Comparison of ENCODE assay signal across 1 cellular context in the genomic region with DNA sequence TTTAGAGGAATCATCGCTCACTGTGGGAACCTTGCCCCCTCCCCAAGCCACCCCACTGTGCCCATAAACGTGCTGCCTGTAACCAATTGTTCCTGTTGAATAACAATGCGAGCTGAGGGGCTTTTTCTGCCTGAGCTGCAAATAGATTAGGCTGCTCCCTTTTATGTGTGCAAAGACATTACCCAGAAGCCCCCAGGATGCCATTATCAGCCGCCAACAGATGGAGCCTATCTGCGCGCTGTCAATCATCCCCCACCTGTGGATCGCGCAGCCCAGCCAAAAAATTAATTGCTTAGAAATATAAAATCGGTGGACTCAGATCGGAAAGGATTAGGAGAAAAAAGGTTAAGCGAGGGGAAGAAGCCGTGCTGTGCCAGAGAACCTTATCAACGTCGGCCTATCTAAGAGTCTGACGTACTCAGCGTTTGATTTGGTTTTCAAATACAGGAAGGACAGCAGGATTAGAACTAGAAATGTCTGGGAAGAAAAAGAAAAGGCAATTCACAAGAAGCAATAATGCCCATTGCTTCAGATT.
TF ChIP-seq lines count a peak whose summit lies in the region.

No MANE protein-coding gene starts in this region.

TF ChIP-seq in K562, 482 proteins besides CTCF, POLR2A, EP300 and RAD21 (continued from another document and continues in another):
- TF ChIP-seq, protein P1, sequence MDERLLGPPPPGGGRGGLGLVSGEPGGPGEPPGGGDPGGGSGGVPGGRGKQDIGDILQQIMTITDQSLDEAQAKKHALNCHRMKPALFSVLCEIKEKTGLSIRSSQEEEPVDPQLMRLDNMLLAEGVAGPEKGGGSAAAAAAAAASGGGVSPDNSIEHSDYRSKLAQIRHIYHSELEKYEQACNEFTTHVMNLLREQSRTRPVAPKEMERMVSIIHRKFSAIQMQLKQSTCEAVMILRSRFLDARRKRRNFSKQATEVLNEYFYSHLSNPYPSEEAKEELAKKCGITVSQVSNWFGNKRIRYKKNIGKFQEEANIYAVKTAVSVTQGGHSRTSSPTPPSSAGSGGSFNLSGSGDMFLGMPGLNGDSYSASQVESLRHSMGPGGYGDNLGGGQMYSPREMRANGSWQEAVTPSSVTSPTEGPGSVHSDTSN (CRISPR knock-in tag; IDR thresholded peaks at IDR 0.05; ENCODE audit: low read depth): peak; percentile 75
- TF ChIP-seq, protein P1 (tag; conservative IDR thresholded peaks at IDR 0.05; ENCODE audit: low read depth): peak; percentile 96
- TF ChIP-seq BRF1 (IDR thresholded peaks at IDR 0.05; ENCODE audit: borderline replicate concordance, extremely low read depth, insufficient read length): no peak
- TF ChIP-seq SAP30 (IDR thresholded peaks at IDR 0.05; ENCODE audit: borderline replicate concordance, insufficient read depth, low read depth, low read length, poor library complexity, severe bottlenecking): no peak
- TF ChIP-seq THRAP3 (IDR thresholded peaks at IDR 0.05; ENCODE audit: borderline replicate concordance): no peak
- TF ChIP-seq, protein P2, sequence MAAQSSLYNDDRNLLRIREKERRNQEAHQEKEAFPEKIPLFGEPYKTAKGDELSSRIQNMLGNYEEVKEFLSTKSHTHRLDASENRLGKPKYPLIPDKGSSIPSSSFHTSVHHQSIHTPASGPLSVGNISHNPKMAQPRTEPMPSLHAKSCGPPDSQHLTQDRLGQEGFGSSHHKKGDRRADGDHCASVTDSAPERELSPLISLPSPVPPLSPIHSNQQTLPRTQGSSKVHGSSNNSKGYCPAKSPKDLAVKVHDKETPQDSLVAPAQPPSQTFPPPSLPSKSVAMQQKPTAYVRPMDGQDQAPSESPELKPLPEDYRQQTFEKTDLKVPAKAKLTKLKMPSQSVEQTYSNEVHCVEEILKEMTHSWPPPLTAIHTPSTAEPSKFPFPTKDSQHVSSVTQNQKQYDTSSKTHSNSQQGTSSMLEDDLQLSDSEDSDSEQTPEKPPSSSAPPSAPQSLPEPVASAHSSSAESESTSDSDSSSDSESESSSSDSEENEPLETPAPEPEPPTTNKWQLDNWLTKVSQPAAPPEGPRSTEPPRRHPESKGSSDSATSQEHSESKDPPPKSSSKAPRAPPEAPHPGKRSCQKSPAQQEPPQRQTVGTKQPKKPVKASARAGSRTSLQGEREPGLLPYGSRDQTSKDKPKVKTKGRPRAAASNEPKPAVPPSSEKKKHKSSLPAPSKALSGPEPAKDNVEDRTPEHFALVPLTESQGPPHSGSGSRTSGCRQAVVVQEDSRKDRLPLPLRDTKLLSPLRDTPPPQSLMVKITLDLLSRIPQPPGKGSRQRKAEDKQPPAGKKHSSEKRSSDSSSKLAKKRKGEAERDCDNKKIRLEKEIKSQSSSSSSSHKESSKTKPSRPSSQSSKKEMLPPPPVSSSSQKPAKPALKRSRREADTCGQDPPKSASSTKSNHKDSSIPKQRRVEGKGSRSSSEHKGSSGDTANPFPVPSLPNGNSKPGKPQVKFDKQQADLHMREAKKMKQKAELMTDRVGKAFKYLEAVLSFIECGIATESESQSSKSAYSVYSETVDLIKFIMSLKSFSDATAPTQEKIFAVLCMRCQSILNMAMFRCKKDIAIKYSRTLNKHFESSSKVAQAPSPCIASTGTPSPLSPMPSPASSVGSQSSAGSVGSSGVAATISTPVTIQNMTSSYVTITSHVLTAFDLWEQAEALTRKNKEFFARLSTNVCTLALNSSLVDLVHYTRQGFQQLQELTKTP (IDR thresholded peaks at IDR 0.05; ENCODE audit: low read depth in 1 of 2, partially characterized antibody in 2 of 2): peak in 1 of 2 experiments; percentile 40
- peak; percentile 68; the same call in 1 of the 2 replicates for TF ChIP-seq BCOR (IDR thresholded peaks at IDR 0.05)
- TF ChIP-seq CEBPG (CRISPR knock-in tag; IDR thresholded peaks at IDR 0.05): no peak
- peak in 1 of 2 experiments; percentile 33; a peak in 1 of 4 replicates for TF ChIP-seq CEBPG (tag; conservative IDR thresholded peaks at IDR 0.05 in 1 of 2, IDR thresholded peaks at IDR 0.05 in 1 of 2)
- TF ChIP-seq ZNF12 (CRISPR knock-in tag; IDR thresholded peaks at IDR 0.05): no peak
- TF ChIP-seq CREBBP (IDR thresholded peaks at IDR 0.05; ENCODE audit: low read depth, low read length): no peak
- no peak for TF ChIP-seq ZNF445 (CRISPR knock-in tag; IDR thresholded peaks at IDR 0.05; ENCODE audit: low read depth)
- no peak for TF ChIP-seq SMARCA5 (IDR thresholded peaks at IDR 0.05)
- no peak for TF ChIP-seq FUS (optimal IDR thresholded peaks at IDR 0.05; ENCODE audit: low read depth, low read length)
- TF ChIP-seq, protein P3, sequence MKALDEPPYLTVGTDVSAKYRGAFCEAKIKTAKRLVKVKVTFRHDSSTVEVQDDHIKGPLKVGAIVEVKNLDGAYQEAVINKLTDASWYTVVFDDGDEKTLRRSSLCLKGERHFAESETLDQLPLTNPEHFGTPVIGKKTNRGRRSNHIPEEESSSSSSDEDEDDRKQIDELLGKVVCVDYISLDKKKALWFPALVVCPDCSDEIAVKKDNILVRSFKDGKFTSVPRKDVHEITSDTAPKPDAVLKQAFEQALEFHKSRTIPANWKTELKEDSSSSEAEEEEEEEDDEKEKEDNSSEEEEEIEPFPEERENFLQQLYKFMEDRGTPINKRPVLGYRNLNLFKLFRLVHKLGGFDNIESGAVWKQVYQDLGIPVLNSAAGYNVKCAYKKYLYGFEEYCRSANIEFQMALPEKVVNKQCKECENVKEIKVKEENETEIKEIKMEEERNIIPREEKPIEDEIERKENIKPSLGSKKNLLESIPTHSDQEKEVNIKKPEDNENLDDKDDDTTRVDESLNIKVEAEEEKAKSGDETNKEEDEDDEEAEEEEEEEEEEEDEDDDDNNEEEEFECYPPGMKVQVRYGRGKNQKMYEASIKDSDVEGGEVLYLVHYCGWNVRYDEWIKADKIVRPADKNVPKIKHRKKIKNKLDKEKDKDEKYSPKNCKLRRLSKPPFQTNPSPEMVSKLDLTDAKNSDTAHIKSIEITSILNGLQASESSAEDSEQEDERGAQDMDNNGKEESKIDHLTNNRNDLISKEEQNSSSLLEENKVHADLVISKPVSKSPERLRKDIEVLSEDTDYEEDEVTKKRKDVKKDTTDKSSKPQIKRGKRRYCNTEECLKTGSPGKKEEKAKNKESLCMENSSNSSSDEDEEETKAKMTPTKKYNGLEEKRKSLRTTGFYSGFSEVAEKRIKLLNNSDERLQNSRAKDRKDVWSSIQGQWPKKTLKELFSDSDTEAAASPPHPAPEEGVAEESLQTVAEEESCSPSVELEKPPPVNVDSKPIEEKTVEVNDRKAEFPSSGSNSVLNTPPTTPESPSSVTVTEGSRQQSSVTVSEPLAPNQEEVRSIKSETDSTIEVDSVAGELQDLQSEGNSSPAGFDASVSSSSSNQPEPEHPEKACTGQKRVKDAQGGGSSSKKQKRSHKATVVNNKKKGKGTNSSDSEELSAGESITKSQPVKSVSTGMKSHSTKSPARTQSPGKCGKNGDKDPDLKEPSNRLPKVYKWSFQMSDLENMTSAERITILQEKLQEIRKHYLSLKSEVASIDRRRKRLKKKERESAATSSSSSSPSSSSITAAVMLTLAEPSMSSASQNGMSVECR (CRISPR knock-in tag; IDR thresholded peaks at IDR 0.05): no peak
- TF ChIP-seq ZNF121 (CRISPR knock-in tag; conservative IDR thresholded peaks at IDR 0.05): no peak
- TF ChIP-seq CREM (IDR thresholded peaks at IDR 0.05; ENCODE audit: low read depth): peak; percentile 12; the same call in 1 of the 2 replicates
- TF ChIP-seq RBBP5 (IDR thresholded peaks at IDR 0.05; ENCODE audit: borderline replicate concordance, insufficient read depth, low read length, poor library complexity, severe bottlenecking): no peak
- no peak for TF ChIP-seq SRSF3 (IDR thresholded peaks at IDR 0.05; ENCODE audit: insufficient read depth, low read length)
- no peak for TF ChIP-seq SMAD2 (IDR thresholded peaks at IDR 0.05; ENCODE audit: low read depth, low read length)
- TF ChIP-seq SMAD4 (CRISPR knock-in tag; conservative IDR thresholded peaks at IDR 0.05): 0 out of 2 replicates have a peak, but pooled peaks have one; percentile 12
- peak; percentile 85 for TF ChIP-seq HDAC2 (IDR thresholded peaks at IDR 0.05)
- no peak for TF ChIP-seq ZNF699 (CRISPR knock-in tag; IDR thresholded peaks at IDR 0.05; ENCODE audit: insufficient replicate concordance)
- TF ChIP-seq ZBTB17 (CRISPR knock-in tag; IDR thresholded peaks at IDR 0.05): no peak
- no peak for TF ChIP-seq XRCC4 (IDR thresholded peaks at IDR 0.05; ENCODE audit: extremely low read depth, insufficient read depth, insufficient read length)
- TF ChIP-seq ATF7 (IDR thresholded peaks at IDR 0.05): 0 out of 2 replicates have a peak, but pooled peaks have one; percentile 55
- no peak for TF ChIP-seq STAT5B (CRISPR knock-in tag; IDR thresholded peaks at IDR 0.05)
- TF ChIP-seq ZFX (CRISPR knock-in tag; IDR thresholded peaks at IDR 0.05): no peak
- no peak for TF ChIP-seq MAFF (IDR thresholded peaks at IDR 0.05; ENCODE audit: low read length)
- TF ChIP-seq ZNF384 (IDR thresholded peaks at IDR 0.05; ENCODE audit: low read depth, low read length): no peak
- TF ChIP-seq TARDBP (IDR thresholded peaks at IDR 0.05): no peak
- TF ChIP-seq, protein P4, sequence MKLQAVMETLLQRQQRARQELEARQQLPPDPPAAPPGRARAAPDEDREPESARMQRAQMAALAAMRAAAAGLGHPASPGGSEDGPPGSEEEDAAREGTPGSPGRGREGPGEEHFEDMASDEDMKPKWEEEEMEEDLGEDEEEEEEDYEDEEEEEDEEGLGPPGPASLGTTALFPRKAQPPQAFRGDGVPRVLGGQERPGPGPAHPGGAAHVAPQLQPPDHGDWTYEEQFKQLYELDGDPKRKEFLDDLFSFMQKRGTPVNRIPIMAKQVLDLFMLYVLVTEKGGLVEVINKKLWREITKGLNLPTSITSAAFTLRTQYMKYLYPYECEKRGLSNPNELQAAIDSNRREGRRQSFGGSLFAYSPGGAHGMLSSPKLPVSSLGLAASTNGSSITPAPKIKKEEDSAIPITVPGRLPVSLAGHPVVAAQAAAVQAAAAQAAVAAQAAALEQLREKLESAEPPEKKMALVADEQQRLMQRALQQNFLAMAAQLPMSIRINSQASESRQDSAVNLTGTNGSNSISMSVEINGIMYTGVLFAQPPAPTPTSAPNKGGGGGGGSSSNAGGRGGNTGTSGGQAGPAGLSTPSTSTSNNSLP (IDR thresholded peaks at IDR 0.05; ENCODE audit: borderline replicate concordance, low read depth, low read length): no peak; the same call in 1 of the 2 replicates
- TF ChIP-seq, protein P5, sequence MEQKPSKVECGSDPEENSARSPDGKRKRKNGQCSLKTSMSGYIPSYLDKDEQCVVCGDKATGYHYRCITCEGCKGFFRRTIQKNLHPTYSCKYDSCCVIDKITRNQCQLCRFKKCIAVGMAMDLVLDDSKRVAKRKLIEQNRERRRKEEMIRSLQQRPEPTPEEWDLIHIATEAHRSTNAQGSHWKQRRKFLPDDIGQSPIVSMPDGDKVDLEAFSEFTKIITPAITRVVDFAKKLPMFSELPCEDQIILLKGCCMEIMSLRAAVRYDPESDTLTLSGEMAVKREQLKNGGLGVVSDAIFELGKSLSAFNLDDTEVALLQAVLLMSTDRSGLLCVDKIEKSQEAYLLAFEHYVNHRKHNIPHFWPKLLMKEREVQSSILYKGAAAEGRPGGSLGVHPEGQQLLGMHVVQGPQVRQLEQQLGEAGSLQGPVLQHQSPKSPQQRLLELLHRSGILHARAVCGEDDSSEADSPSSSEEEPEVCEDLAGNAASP (IDR thresholded peaks at IDR 0.05): no peak
- TF ChIP-seq, protein P6, sequence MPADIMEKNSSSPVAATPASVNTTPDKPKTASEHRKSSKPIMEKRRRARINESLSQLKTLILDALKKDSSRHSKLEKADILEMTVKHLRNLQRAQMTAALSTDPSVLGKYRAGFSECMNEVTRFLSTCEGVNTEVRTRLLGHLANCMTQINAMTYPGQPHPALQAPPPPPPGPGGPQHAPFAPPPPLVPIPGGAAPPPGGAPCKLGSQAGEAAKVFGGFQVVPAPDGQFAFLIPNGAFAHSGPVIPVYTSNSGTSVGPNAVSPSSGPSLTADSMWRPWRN (IDR thresholded peaks at IDR 0.05; ENCODE audit: low read depth): peak; percentile 53; the same call in 1 of the 2 replicates
- TF ChIP-seq NFIC (IDR thresholded peaks at IDR 0.05): peak; percentile 78
- no peak for TF ChIP-seq C11orf30 (IDR thresholded peaks at IDR 0.05; ENCODE audit: low read depth)
- peak; percentile 93 for TF ChIP-seq CBFA2T3 (IDR thresholded peaks at IDR 0.05)
- TF ChIP-seq RAD51 (IDR thresholded peaks at IDR 0.05; ENCODE audit: borderline replicate concordance, low read depth): no peak
- TF ChIP-seq ZNF785 (CRISPR knock-in tag; IDR thresholded peaks at IDR 0.05): no peak
- peak; percentile 99 for TF ChIP-seq MEIS2 (IDR thresholded peaks at IDR 0.05; ENCODE audit: partially characterized antibody)
- no peak for TF ChIP-seq ETS2 (tag; IDR thresholded peaks at IDR 0.05; ENCODE audit: borderline replicate concordance, poor library complexity, severe bottlenecking)
- TF ChIP-seq BRD9 (IDR thresholded peaks at IDR 0.05; ENCODE audit: low read depth, partially characterized antibody): no peak
- TF ChIP-seq LEF1 (IDR thresholded peaks at IDR 0.05): peak; percentile 83
- TF ChIP-seq, protein P7, sequence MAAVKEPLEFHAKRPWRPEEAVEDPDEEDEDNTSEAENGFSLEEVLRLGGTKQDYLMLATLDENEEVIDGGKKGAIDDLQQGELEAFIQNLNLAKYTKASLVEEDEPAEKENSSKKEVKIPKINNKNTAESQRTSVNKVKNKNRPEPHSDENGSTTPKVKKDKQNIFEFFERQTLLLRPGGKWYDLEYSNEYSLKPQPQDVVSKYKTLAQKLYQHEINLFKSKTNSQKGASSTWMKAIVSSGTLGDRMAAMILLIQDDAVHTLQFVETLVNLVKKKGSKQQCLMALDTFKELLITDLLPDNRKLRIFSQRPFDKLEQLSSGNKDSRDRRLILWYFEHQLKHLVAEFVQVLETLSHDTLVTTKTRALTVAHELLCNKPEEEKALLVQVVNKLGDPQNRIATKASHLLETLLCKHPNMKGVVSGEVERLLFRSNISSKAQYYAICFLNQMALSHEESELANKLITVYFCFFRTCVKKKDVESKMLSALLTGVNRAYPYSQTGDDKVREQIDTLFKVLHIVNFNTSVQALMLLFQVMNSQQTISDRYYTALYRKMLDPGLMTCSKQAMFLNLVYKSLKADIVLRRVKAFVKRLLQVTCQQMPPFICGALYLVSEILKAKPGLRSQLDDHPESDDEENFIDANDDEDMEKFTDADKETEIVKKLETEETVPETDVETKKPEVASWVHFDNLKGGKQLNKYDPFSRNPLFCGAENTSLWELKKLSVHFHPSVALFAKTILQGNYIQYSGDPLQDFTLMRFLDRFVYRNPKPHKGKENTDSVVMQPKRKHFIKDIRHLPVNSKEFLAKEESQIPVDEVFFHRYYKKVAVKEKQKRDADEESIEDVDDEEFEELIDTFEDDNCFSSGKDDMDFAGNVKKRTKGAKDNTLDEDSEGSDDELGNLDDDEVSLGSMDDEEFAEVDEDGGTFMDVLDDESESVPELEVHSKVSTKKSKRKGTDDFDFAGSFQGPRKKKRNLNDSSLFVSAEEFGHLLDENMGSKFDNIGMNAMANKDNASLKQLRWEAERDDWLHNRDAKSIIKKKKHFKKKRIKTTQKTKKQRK (IDR thresholded peaks at IDR 0.05; ENCODE audit: borderline replicate concordance, low read depth, low read length): no peak
- TF ChIP-seq ZZZ3 (IDR thresholded peaks at IDR 0.05): no peak
